14 cellular contexts compared by ENCODE assay signal in the genomic region with DNA sequence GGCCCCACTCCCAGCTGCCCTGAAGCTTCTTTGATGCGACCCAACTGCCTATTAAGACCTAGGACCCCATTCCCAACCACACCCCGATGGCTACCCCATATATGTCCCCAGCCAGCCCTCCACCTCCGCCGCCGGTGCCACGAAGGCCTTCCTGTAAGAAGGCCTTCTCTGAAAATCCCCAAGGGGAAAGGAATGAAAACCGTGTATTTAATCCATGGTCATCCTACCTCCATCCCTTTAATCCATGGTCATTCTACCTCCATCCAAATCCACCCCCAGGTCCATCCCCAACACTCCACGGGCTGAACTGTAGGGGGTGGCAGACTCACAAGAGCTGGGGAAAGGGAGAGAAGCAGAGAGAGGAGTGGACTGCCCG. TPM values are rescaled to one million over a fixed set of nuclear protein-coding genes. Genes with fewer than 3 reads are reported as not detected.
DNase-seq lines count a peak whose midpoint lies in the region; TF ChIP-seq lines count a peak whose summit lies in the region.
"Had no signal": no experiment of that assay in that cellular context is flagged by ENCODE, and none has a peak within 500 bp of the region (broad histone marks: within the 10 kb centered on the region; RNA-seq: fewer than 3 reads in every experiment).

No MANE protein-coding gene starts in this region.

- no peak overlapping the region for H3K14ac ChIP-seq in neuronal stem cell (ENCODE audit: low read length)

- no peak overlapping the region for H3K4ac ChIP-seq in neuronal stem cell (ENCODE audit: low read length)

- no peak overlapping the region for H2BK120ac ChIP-seq in neuronal stem cell (ENCODE audit: low read depth, low read length)

- H3K4me3 ChIP-seq in AG09309 (ENCODE audit: control insufficient read depth, low read depth, low read length) (no peak overlapping the region), WERI-Rb-1 (ENCODE audit: low read depth, low read length) (no peak overlapping the region), iPS-15b (ENCODE audit: low read depth, low read length) (peak overlapping the region; percentile 32), neuronal stem cell (ENCODE audit: low read length in 2 of 2) (no peak overlapping the region)

- H3K27ac ChIP-seq in WERI-Rb-1, result no peak overlapping the region
- H3K27ac ChIP-seq in neuronal stem cell (replicated peaks; ENCODE audit: low read length), result no peak overlapping the region
- H3K27ac ChIP-seq: epithelial cell of prostate, neutrophil, tibial nerve had no signal

- H2AFZ ChIP-seq in neuronal stem cell (ENCODE audit: low read length), result no peak overlapping the region

- WGBS in neuronal stem cell (ENCODE audit: extremely low coverage in 2 of 2, insufficient read length in 2 of 2, insufficient replicate concordance in 1 of 2), 2 donors, result no CpG with 5 or more reads among the region's 9 CpGs

- H3K23ac ChIP-seq in neuronal stem cell (ENCODE audit: low read depth, low read length, poor library complexity), result no peak overlapping the region

- H3K36me3 ChIP-seq in WERI-Rb-1 (no peaks in the 10 kb centered on the region), iPS-15b (ENCODE audit: control insufficient read depth, insufficient read depth, low read length) (no peaks in the 10 kb centered on the region), neuronal stem cell (replicated peaks in 1 of 2; ENCODE audit: control insufficient read depth in 2 of 2, insufficient read depth in 2 of 2, low read length in 2 of 2) (no peaks in the 10 kb centered on the region)
- H3K36me3 ChIP-seq: neutrophil, tibial nerve had no signal

- H3K4me1 ChIP-seq in iPS-15b (ENCODE audit: control insufficient read depth, insufficient read depth, low read length), result peaks cover 4% of the 10 kb centered on the region
- peaks cover 15% of the 10 kb centered on the region in 2 donors for H3K4me1 ChIP-seq in neuronal stem cell (ENCODE audit: control insufficient read depth in 2 of 2, insufficient read depth in 1 of 2, low read depth in 1 of 2, low read length in 2 of 2)

- H4K8ac ChIP-seq in neuronal stem cell (ENCODE audit: low read depth, low read length), result no peak overlapping the region

- H2BK15ac ChIP-seq in neuronal stem cell (ENCODE audit: low read length), result no peak overlapping the region

- no peak overlapping the region for H2BK5ac ChIP-seq in neuronal stem cell (ENCODE audit: low read length)

- H3K9ac ChIP-seq in iPS-15b (ENCODE audit: low read depth, low read length) (no peak overlapping the region), neuronal stem cell (ENCODE audit: low read depth, low read length, poor library complexity) (no peak overlapping the region)

- no peaks in the 10 kb centered on the region for H3K79me1 ChIP-seq in neuronal stem cell (ENCODE audit: low read depth, low read length)

- no peak overlapping the region for H2AK5ac ChIP-seq in neuronal stem cell (ENCODE audit: low read depth, low read length)

- H4K91ac ChIP-seq in neuronal stem cell (ENCODE audit: low read depth, low read length, poor library complexity), result no peak overlapping the region

- no peak overlapping the region for H3K18ac ChIP-seq in neuronal stem cell (ENCODE audit: low read length)

- TF ChIP-seq CTCF in AG09309 (IDR thresholded peaks at IDR 0.05; ENCODE audit: control insufficient read depth, insufficient read depth, low read depth, low read length, missing control alignments), result peak; percentile 10
- peak; percentile 21; the same call in 1 of the 2 replicates for TF ChIP-seq CTCF in WERI-Rb-1 (IDR thresholded peaks at IDR 0.05; ENCODE audit: low read depth, low read length)

- peak; percentile 16 to 55 for DNase-seq in NCI-H524 (lab: John Stamatoyannopoulos, UW)
- DNase-seq in NCI-H524 treated with DMSO at 0.1 percent for 48 hours (lab: John Stamatoyannopoulos, UW), result no peak
- DNase-seq in AG09309 (ENCODE audit: low read depth), result no peak
- peak; percentile 33 for DNase-seq in WERI-Rb-1
- DNase-seq in neuronal stem cell (ENCODE audit: low spot score), result no peak
- DNase-seq in middle frontal gyrus (ENCODE audit: extremely low spot score, low spot score), result no peak
- no peak for DNase-seq in SK-N-DZ (ENCODE audit: low spot score)
- DNase-seq: activated CD4-positive, CD25-positive, alpha-beta regulatory T cell; mesenchymal stem cell; NK-92 treated with Interleukin-12 subunit alpha and Interleukin-12 subunit beta, amount 100 ng/mL, for 24 hours had no signal

- H3K9me3 ChIP-seq in WERI-Rb-1 (ENCODE audit: severe bottlenecking) (no peaks in the 10 kb centered on the region), iPS-15b (ENCODE audit: control insufficient read depth, insufficient read depth, low read length) (no peaks in the 10 kb centered on the region), neuronal stem cell (replicated peaks in 1 of 2; ENCODE audit: control insufficient read depth in 2 of 2, insufficient read depth in 1 of 2, low read depth in 1 of 2, low read length in 2 of 2) (peaks cover 1 to 5% of the 10 kb centered on the region in 2 donors)
- H3K9me3 ChIP-seq: neutrophil, tibial nerve had no signal

- peaks cover 43% of the 10 kb centered on the region for H3K27me3 ChIP-seq in WERI-Rb-1 (ENCODE audit: insufficient read depth, low read depth, severe bottlenecking)
- peaks cover 99% of the 10 kb centered on the region for H3K27me3 ChIP-seq in iPS-15b (ENCODE audit: control insufficient read depth, insufficient read depth, low read length)
- H3K27me3 ChIP-seq in neuronal stem cell (ENCODE audit: control insufficient read depth in 3 of 3, insufficient read depth in 3 of 3, low read depth in 1 of 3, low read length in 3 of 3), result peaks cover 27 to 97% (median 81%) of the 10 kb centered on the region in 3 experiments

- H2BK12ac ChIP-seq in neuronal stem cell (ENCODE audit: low read length), result no peak overlapping the region

- no peak overlapping the region for H3K4me2 ChIP-seq in neuronal stem cell (ENCODE audit: insufficient read depth, low read length, poor library complexity, severe bottlenecking)

RNA-seq across cellular contexts. Expression of a gene that starts 0.5 kb away (rescaled TPM):
- polyA plus RNA-seq in neuronal stem cell (2013, experiment 1 of 2), result 0.73 TPM
- 0.78 TPM for polyA plus RNA-seq in neuronal stem cell (2013, experiment 2 of 2)
- polyA plus RNA-seq in SK-N-DZ (2014; cell fraction: cytosol; rRNA removed), result not detected in 2 replicates
- polyA plus RNA-seq in SK-N-DZ (2014; cell fraction: nucleus; rRNA removed), result not detected in 2 replicates

RNA-seq across cellular contexts. Expression of a gene that starts 24.5 kb away (rescaled TPM):
- 0.24 TPM for polyA plus RNA-seq in neuronal stem cell (2013, experiment 1 of 2)
- 0.26 TPM for polyA plus RNA-seq in neuronal stem cell (2013, experiment 2 of 2)
- polyA plus RNA-seq in SK-N-DZ (2014; cell fraction: cytosol; rRNA removed), result not detected in 2 replicates
- 0.12 TPM in 1 of 2 replicates, not detected in the other for polyA plus RNA-seq in SK-N-DZ (2014; cell fraction: nucleus; rRNA removed)

Comparison
In these comparisons a context has a peak if more than half of its experiments do, and no peak if none do; other contexts are left out.
1. DNase-seq: peak in NCI-H524 (2 of 2) and WERI-Rb-1 (single experiment); none in NCI-H524 treated with DMSO at 0.1 percent for 48 hours (single experiment), AG09309 (single experiment), neuronal stem cell (single experiment), middle frontal gyrus (single experiment) and SK-N-DZ (single experiment).